23 cellular contexts compared by ENCODE assay signal in genomic region chr7:148979827-148980226, GRCh38. TPM values are rescaled to one million over a fixed set of nuclear protein-coding genes. Genes with fewer than 3 reads are reported as not detected.
DNase-seq lines count a peak whose midpoint lies in the region; ATAC-seq and TF ChIP-seq lines count a peak whose summit lies in the region.
"Had no signal": no experiment of that assay in that cellular context is flagged by ENCODE, and none has a peak within 500 bp of the region (broad histone marks: within the 10 kb centered on the region; RNA-seq: fewer than 3 reads in every experiment).

No MANE protein-coding gene starts in this region.

- no peaks in the 10 kb centered on the region for H3K36me3 Mint-ChIP-seq in activated CD4-positive, alpha-beta T cell treated with anti-CD3 and anti-CD28 coated beads, Interleukin-2, amount 10 ng/mL, durations not matched to agents 24 days and 14 days (ENCODE audit: low read depth)
- peaks cover 5% of the 10 kb centered on the region for H3K36me3 Mint-ChIP-seq in CD8-positive, alpha-beta T cell
- peaks cover 9% of the 10 kb centered on the region for H3K36me3 Mint-ChIP-seq in activated T-helper 17 cell treated with anti-CD3 and anti-CD28 coated beads, Interleukin-2, amount 50 U/mL, for 72 hours (ENCODE audit: low read depth)
- H3K36me3 Mint-ChIP-seq in effector memory CD8-positive, alpha-beta T cell (ENCODE audit: insufficient read depth): peaks cover 24% of the 10 kb centered on the region

- peaks cover 16% of the 10 kb centered on the region for H3K4me1 ChIP-seq in CD8-positive, alpha-beta T cell (ENCODE audit: insufficient read depth, low read length)

- H3K27ac Mint-ChIP-seq in activated CD4-positive, alpha-beta T cell treated with anti-CD3 and anti-CD28 coated beads, Interleukin-2, amount 10 ng/mL, durations not matched to agents 24 days and 14 days: no peak overlapping the region
- H3K27ac Mint-ChIP-seq in CD8-positive, alpha-beta T cell: peak overlapping the region; percentile 62
- no peak overlapping the region for H3K27ac Mint-ChIP-seq in activated T-helper 17 cell treated with anti-CD3 and anti-CD28 coated beads, Interleukin-2, amount 50 U/mL, for 72 hours
- H3K27ac Mint-ChIP-seq in effector memory CD8-positive, alpha-beta T cell: peak overlapping the region in 1 of 2 donors; percentile 67
- H3K27ac Mint-ChIP-seq: T-helper 2 cell treated with Interferon-gamma antibody and Interleukin-4, amounts not matched to agents 5 μg/mL and 100 μg/mL, for 36 hours had no signal

- CTCF ChIA-PET in CD8-positive, alpha-beta T cell (lab: Charles Lee): interaction anchor here (1.1 to 1.4 kb wide), 2 partner anchors 13 to 404 kb away, joined by 3 to 4 read pairs; no protein-coding TSS in a partner anchor

- H3K9me3 ChIP-seq in CD8-positive, alpha-beta T cell (ENCODE audit: low read length): no peaks in the 10 kb centered on the region
- H3K9me3 ChIP-seq: body of pancreas, pancreas, right atrium auricular region had no signal

- H3K4me1 Mint-ChIP-seq in activated CD4-positive, alpha-beta T cell treated with anti-CD3 and anti-CD28 coated beads, Interleukin-2, amount 10 ng/mL, durations not matched to agents 24 days and 14 days: peaks cover 27% of the 10 kb centered on the region
- H3K4me1 Mint-ChIP-seq in CD8-positive, alpha-beta T cell (ENCODE audit: low read depth): peaks cover 42% of the 10 kb centered on the region
- peaks cover 22% of the 10 kb centered on the region for H3K4me1 Mint-ChIP-seq in activated T-helper 17 cell treated with anti-CD3 and anti-CD28 coated beads, Interleukin-2, amount 50 U/mL, for 72 hours
- H3K4me1 Mint-ChIP-seq in effector memory CD8-positive, alpha-beta T cell (ENCODE audit: low read depth in 2 of 2): peaks cover 23 to 27% of the 10 kb centered on the region in 2 donors

- no peaks in the 10 kb centered on the region for H3K9me3 Mint-ChIP-seq in activated CD4-positive, alpha-beta T cell treated with anti-CD3 and anti-CD28 coated beads, Interleukin-2, amount 10 ng/mL, durations not matched to agents 24 days and 14 days
- peaks cover 6% of the 10 kb centered on the region for H3K9me3 Mint-ChIP-seq in CD8-positive, alpha-beta T cell
- peaks cover 4% of the 10 kb centered on the region for H3K9me3 Mint-ChIP-seq in activated T-helper 17 cell treated with anti-CD3 and anti-CD28 coated beads, Interleukin-2, amount 50 U/mL, for 72 hours
- H3K9me3 Mint-ChIP-seq in effector memory CD8-positive, alpha-beta T cell: peaks cover 0 to 10% of the 10 kb centered on the region in 2 donors
- H3K9me3 Mint-ChIP-seq: T-helper 2 cell treated with Interferon-gamma antibody and Interleukin-4, amounts not matched to agents 5 μg/mL and 100 μg/mL, for 36 hours had no signal

- TF ChIP-seq CTCF in CD8-positive, alpha-beta T cell (IDR thresholded peaks at IDR 0.05): no peak

- no peak overlapping the region for H3K4me3 ChIP-seq in CD8-positive, alpha-beta T cell (ENCODE audit: low read depth, low read length)
- H3K4me3 ChIP-seq: body of pancreas, pancreas, right atrium auricular region had no signal

- H3K27me3 Mint-ChIP-seq in activated CD4-positive, alpha-beta T cell treated with anti-CD3 and anti-CD28 coated beads, Interleukin-2, amount 10 ng/mL, durations not matched to agents 24 days and 14 days: peaks cover 19% of the 10 kb centered on the region
- H3K27me3 Mint-ChIP-seq in CD8-positive, alpha-beta T cell (ENCODE audit: low read depth): no peaks in the 10 kb centered on the region
- no peaks in the 10 kb centered on the region for H3K27me3 Mint-ChIP-seq in activated T-helper 17 cell treated with anti-CD3 and anti-CD28 coated beads, Interleukin-2, amount 50 U/mL, for 72 hours
- no peaks in the 10 kb centered on the region for H3K27me3 Mint-ChIP-seq in effector memory CD8-positive, alpha-beta T cell

- ATAC-seq in CD8-positive, alpha-beta T cell: peak; percentile 43
- ATAC-seq in activated T-helper 17 cell treated with anti-CD3 and anti-CD28 coated beads, Interleukin-2, amount 50 U/mL, for 72 hours (replicated peaks): peak; percentile 8
- ATAC-seq in effector memory CD8-positive, alpha-beta T cell (replicated peaks): peak; percentile 11
- ATAC-seq in GM19328 (IDR thresholded peaks at IDR 0.05; ENCODE audit: unreplicated experiment): no peak
- ATAC-seq in HG03045 (IDR thresholded peaks at IDR 0.05; ENCODE audit: unreplicated experiment): no peak
- ATAC-seq: body of pancreas, left colon, pancreas, SK-N-SH treated with all-trans-retinoic acid at 6 μM for 48 hours had no signal

- POLR2A ChIA-PET in CD8-positive, alpha-beta T cell (lab: Charles Lee): no interaction called here

- H3K27ac ChIP-seq in CD8-positive, alpha-beta T cell (ENCODE audit: low read depth, low read length): no peak overlapping the region
- H3K27ac ChIP-seq: body of pancreas, pancreas, right atrium auricular region had no signal

- no peaks in the 10 kb centered on the region for H3K27me3 ChIP-seq in CD8-positive, alpha-beta T cell (ENCODE audit: insufficient read depth, low read length)
- H3K27me3 ChIP-seq: body of pancreas, pancreas had no signal

- peak overlapping the region; percentile 19 for H3K4me3 Mint-ChIP-seq in activated CD4-positive, alpha-beta T cell treated with anti-CD3 and anti-CD28 coated beads, Interleukin-2, amount 10 ng/mL, durations not matched to agents 24 days and 14 days
- peak overlapping the region; percentile 36 for H3K4me3 Mint-ChIP-seq in CD8-positive, alpha-beta T cell
- peak overlapping the region; percentile 44 for H3K4me3 Mint-ChIP-seq in activated T-helper 17 cell treated with anti-CD3 and anti-CD28 coated beads, Interleukin-2, amount 50 U/mL, for 72 hours
- peak overlapping the region in 1 of 2 donors; percentile 8 for H3K4me3 Mint-ChIP-seq in effector memory CD8-positive, alpha-beta T cell
- H3K4me3 Mint-ChIP-seq: T-helper 2 cell treated with Interferon-gamma antibody and Interleukin-4, amounts not matched to agents 5 μg/mL and 100 μg/mL, for 36 hours had no signal

- H3K36me3 ChIP-seq in CD8-positive, alpha-beta T cell (ENCODE audit: insufficient read depth, low read length): no peaks in the 10 kb centered on the region
- H3K36me3 ChIP-seq: pancreas, right atrium auricular region had no signal

- peak; percentile 71 for DNase-seq in activated CD4-positive, alpha-beta T cell treated with anti-CD3 and anti-CD28 coated beads, Interleukin-2, amount 10 ng/mL, durations not matched to agents 24 days and 14 days
- DNase-seq in activated CD4-positive, alpha-beta T cell treated with anti-CD3 and anti-CD28 coated beads for 1 hour: no peak
- DNase-seq in CD8-positive, alpha-beta T cell: peak in 1 of 7 experiments; percentile 42
- peak in 1 of 3 experiments; percentile 20 for DNase-seq in effector memory CD8-positive, alpha-beta T cell
- DNase-seq in EL: no peak
- DNase-seq: 8988T; body of pancreas; effector CD4-positive, alpha-beta T cell; foreskin fibroblast; left colon; mesenchymal stem cell; NCI-H1105 treated with DMSO at 0.1 percent for 48 hours; NCI-H2029; NCI-H345; NCI-H774; OCI-M1 had no signal

- intact Hi-C loops in activated CD4-positive, alpha-beta T cell treated with anti-CD3 and anti-CD28 coated beads, Interleukin-2, amount 10 ng/mL, durations not matched to agents 24 days and 14 days (cut with micrococcal nuclease): no loop called here
- intact Hi-C loops in CD8-positive, alpha-beta T cell (cut with DNase I, micrococcal nuclease): loop anchor here in 1 of 2 experiments (5.0 kb wide), 1 partner anchor 167 kb away; the partner anchor contains the start of gene ZNF398

RNA-seq across cellular contexts. Expression of gene PDIA4, which starts 48.5 kb away (rescaled TPM):
- 137 and 138 TPM in 2 replicates for total RNA-seq in activated CD4-positive, alpha-beta T cell treated with anti-CD3 and anti-CD28 coated beads, Interleukin-2, amount 10 ng/mL, durations not matched to agents 24 days and 14 days
- total RNA-seq in CD8-positive, alpha-beta T cell: 10 to 100 TPM; 12.0 to 14.5 TPM
- 10 to 100 TPM; 54.2 to 95.7 TPM for total RNA-seq in activated T-helper 17 cell treated with anti-CD3 and anti-CD28 coated beads, Interleukin-2, amount 50 U/mL, for 72 hours

Comparison
In these comparisons a context has a peak if more than half of its experiments do, and no peak if none do; other contexts are left out.
1. ATAC-seq: peak in CD8-positive, alpha-beta T cell (single experiment), activated T-helper 17 cell treated with anti-CD3 and anti-CD28 coated beads, Interleukin-2, amount 50 U/mL, for 72 hours (single experiment) and effector memory CD8-positive, alpha-beta T cell (single experiment); none in GM19328 (single experiment) and HG03045 (single experiment).